ENCODE assay signal across 20 cellular contexts in the genomic region with DNA sequence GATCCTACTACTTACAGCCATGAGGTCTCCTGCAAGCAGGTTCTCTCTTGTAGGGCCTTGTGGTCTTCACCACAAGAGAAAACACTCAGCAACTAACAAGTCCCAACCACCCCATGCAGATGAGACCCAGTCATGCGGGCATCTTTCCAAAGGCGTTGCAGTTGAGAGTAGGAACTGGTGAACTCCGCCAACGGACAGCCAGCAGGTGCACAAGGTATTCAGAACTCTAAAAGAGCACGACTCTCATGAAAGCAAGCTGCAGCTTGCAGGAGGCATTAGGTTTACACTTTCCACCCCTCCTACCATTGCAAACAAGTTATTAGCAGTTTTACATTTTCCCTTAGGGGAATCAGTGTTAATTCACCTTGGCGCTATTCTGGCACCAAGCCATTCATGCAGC.
DNase-seq lines count a peak whose midpoint lies in the region; ATAC-seq and TF ChIP-seq lines count a peak whose summit lies in the region.
"Had no signal": no experiment of that assay in that cellular context is flagged by ENCODE, and none has a peak within 500 bp of the region (broad histone marks: within the 10 kb centered on the region; RNA-seq: fewer than 3 reads in every experiment).

No MANE protein-coding gene starts in this region.

- intact Hi-C loops in OCI-LY7 (cut with micrococcal nuclease; ENCODE audit: unreplicated experiment): no loop called here

- no TSS peak for BruUV-seq in OCI-LY7 (replicated peaks; lab: Mats Ljungman, UMichigan)

- peak; percentile 46 for DNase-seq in M059J (ENCODE audit: low read depth)
- peak; percentile 81 for DNase-seq in NCI-H2029 (lab: John Stamatoyannopoulos, UW)
- peak; percentile 97 to 99 for DNase-seq in NCI-H526 (lab: John Stamatoyannopoulos, UW)
- no peak for DNase-seq in OCI-LY7 (ENCODE audit: low spot score)
- no peak for DNase-seq in SK-N-DZ (ENCODE audit: low spot score)
- DNase-seq: brain microvascular endothelial cell, GF-D8, NCI-H446 treated with DMSO at 0.1 percent for 48 hours, psoas muscle, spleen, T1000 had no signal

- no peak overlapping the region for H3K4me2 ChIP-seq in OCI-LY7 (ENCODE audit: low read length)
- H3K4me2 ChIP-seq: neural progenitor cell had no signal

- no peak overlapping the region for H2AFZ ChIP-seq in OCI-LY7 (ENCODE audit: low read length)
- H2AFZ ChIP-seq: neural progenitor cell had no signal

- H3K36me3 ChIP-seq in esophagus (ENCODE audit: control insufficient read depth in 2 of 2, insufficient read depth in 2 of 2, low read length in 1 of 2) (no peaks in the 10 kb centered on the region), OCI-LY7 (ENCODE audit: insufficient read depth, low read length) (no peaks in the 10 kb centered on the region)
- H3K36me3 ChIP-seq: brain microvascular endothelial cell, neural progenitor cell, spleen, suprapubic skin had no signal

- H3K27ac ChIP-seq in esophagus (ENCODE audit: low read depth in 2 of 2, low read length in 1 of 2): peak overlapping the region; percentile 54 to 64
- H3K27ac ChIP-seq in OCI-LY7 (ENCODE audit: low read depth, low read length, poor library complexity, severe bottlenecking): no peak overlapping the region
- H3K27ac ChIP-seq: brain microvascular endothelial cell, neural progenitor cell, psoas muscle, spleen, suprapubic skin had no signal

- H3K4me3 ChIP-seq in esophagus (ENCODE audit: low read depth in 1 of 2, low read length in 2 of 2): no peak overlapping the region
- no peak overlapping the region for H3K4me3 ChIP-seq in OCI-LY7 (ENCODE audit: low read depth, low read length, poor library complexity, severe bottlenecking)
- H3K4me3 ChIP-seq: GM12878, neural progenitor cell, psoas muscle, spleen, suprapubic skin had no signal

- no peaks in the 10 kb centered on the region for H3K79me2 ChIP-seq in OCI-LY7 (ENCODE audit: insufficient read depth, low read depth, low read length)

- no peaks in the 10 kb centered on the region for H3K9me2 ChIP-seq in OCI-LY7 (ENCODE audit: insufficient read depth, low read length)

- H3K9me3 ChIP-seq in esophagus (ENCODE audit: control insufficient read depth in 2 of 2, insufficient read depth in 1 of 2, low read depth in 1 of 2, low read length in 1 of 2) (no peaks in the 10 kb centered on the region), OCI-LY7 (ENCODE audit: low read length) (no peaks in the 10 kb centered on the region)
- H3K9me3 ChIP-seq: suprapubic skin had no signal

- 47 to 67% methylated on average over 6 of the region's 6 CpGs for WGBS in esophagus, 2 donors

- H3K4me1 ChIP-seq in esophagus (ENCODE audit: control insufficient read depth in 2 of 2, insufficient read depth in 2 of 2, low read length in 1 of 2) (peaks cover 0 to 3% of the 10 kb centered on the region in 2 donors), OCI-LY7 (ENCODE audit: insufficient read depth, low read length, poor library complexity, severe bottlenecking) (no peaks in the 10 kb centered on the region)
- H3K4me1 ChIP-seq: neural progenitor cell, psoas muscle, spleen had no signal

- POLR2A ChIA-PET in OCI-LY7 (lab: Charles Lee): no interaction called here

- no peak for ATAC-seq in GM19328 (IDR thresholded peaks at IDR 0.05; ENCODE audit: unreplicated experiment)
- ATAC-seq in HG03095 (IDR thresholded peaks at IDR 0.05; ENCODE audit: unreplicated experiment): no peak
- ATAC-seq: activated T-helper 17 cell treated with anti-CD3 and anti-CD28 coated beads, Interleukin-2, amount 50 U/mL, for 72 hours; GM12878; left lobe of liver; Panc1; psoas muscle had no signal

- CTCF ChIA-PET in OCI-LY7 (lab: Charles Lee; ENCODE audit: unreplicated experiment): no interaction called here

- TF ChIP-seq CTCF in OCI-LY7 (conservative IDR thresholded peaks at IDR 0.05; ENCODE audit: low read length): no peak

- H4K20me1 ChIP-seq in OCI-LY7 (ENCODE audit: insufficient read depth, low read length): no peaks in the 10 kb centered on the region

- H3K27me3 ChIP-seq in esophagus (ENCODE audit: control insufficient read depth in 1 of 2, insufficient read depth in 2 of 2, low read length in 2 of 2): no peaks in the 10 kb centered on the region
- H3K27me3 ChIP-seq: brain microvascular endothelial cell, neural progenitor cell, spleen, suprapubic skin had no signal

Comparison
In these comparisons a context has a peak if more than half of its experiments do, and no peak if none do; other contexts are left out.
1. DNase-seq: peak in M059J (single experiment), NCI-H2029 (single experiment) and NCI-H526 (2 of 2); none in OCI-LY7 (single experiment) and SK-N-DZ (single experiment).